16 cellular contexts compared by ENCODE assay signal in the genomic region with DNA sequence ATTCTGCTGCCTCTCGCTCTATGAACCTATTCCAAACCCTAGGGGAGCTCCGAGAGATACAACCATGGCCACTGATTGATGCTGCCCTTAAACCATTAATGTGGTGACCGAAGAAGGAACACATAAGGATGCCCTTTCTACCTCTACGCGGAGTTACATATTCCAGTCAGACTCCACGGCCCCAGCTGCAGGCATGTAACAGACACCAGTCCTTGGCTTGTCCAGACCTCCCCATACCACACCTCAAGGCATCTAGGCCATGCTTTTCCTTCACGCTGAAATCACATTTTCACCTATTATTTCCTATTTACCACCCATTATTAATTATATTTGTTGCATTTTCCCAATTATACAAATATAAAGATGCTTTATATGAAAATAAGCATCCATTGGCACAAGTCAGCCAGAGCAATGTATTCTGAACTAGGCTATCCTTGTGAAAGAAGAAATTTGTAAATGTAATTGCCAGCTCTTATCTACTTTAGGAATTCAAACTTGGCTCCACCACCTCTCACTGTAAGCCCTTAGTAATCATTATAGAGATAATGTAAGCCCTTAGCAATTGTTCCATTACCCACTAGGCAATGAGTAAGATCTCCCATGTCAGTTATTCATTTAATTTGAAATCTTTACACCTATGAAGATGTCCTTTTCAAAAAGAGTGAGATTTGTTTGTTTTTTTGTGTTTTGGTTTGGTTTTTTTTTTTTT.
A peak's percentile ranks its signal among the peaks of the same experiment; 100 is the strongest.
DNase-seq lines count a peak whose midpoint lies in the region; ATAC-seq and TF ChIP-seq lines count a peak whose summit lies in the region.
"Had no signal": no experiment of that assay in that cellular context is flagged by ENCODE, and none has a peak within 500 bp of the region (broad histone marks: within the 10 kb centered on the region; RNA-seq: fewer than 3 reads in every experiment).

No MANE protein-coding gene starts in this region.

- no peak for ATAC-seq in activated T-cell treated with anti-CD3 and anti-CD28 coated beads, Interleukin-2, amount 50 U/mL, for 72 hours (replicated peaks in 1 of 2)
- ATAC-seq: CD8-positive, alpha-beta T cell had no signal

- H3K27me3 Mint-ChIP-seq in activated T-cell treated with anti-CD3 and anti-CD28 coated beads, Interleukin-2, amount 50 U/mL, for 72 hours (ENCODE audit: low read depth) = no peaks in the 10 kb centered on the region
- H3K27me3 Mint-ChIP-seq in activated naive CD4-positive, alpha-beta T cell treated with anti-CD3 and anti-CD28 coated beads, Interleukin-2, amount 10 ng/mL, durations not matched to agents 7 days and 5 days = no peaks in the 10 kb centered on the region

- no peak overlapping the region for H3K4me3 ChIP-seq in fibroblast of the aortic adventitia (ENCODE audit: low read depth, low read length)

- peaks cover 4 to 5% of the 10 kb centered on the region in 2 donors for H3K36me3 Mint-ChIP-seq in activated T-cell treated with anti-CD3 and anti-CD28 coated beads, Interleukin-2, amount 50 U/mL, for 72 hours (ENCODE audit: insufficient read depth in 2 of 2)
- peaks cover 7% of the 10 kb centered on the region for H3K36me3 Mint-ChIP-seq in activated naive CD4-positive, alpha-beta T cell treated with anti-CD3 and anti-CD28 coated beads, Interleukin-2, amount 10 ng/mL, durations not matched to agents 7 days and 5 days
- H3K36me3 Mint-ChIP-seq: CD14-positive monocyte had no signal

- H3K4me3 Mint-ChIP-seq in activated T-cell treated with anti-CD3 and anti-CD28 coated beads, Interleukin-2, amount 50 U/mL, for 72 hours = no peak overlapping the region
- H3K4me3 Mint-ChIP-seq in activated naive CD4-positive, alpha-beta T cell treated with anti-CD3 and anti-CD28 coated beads, Interleukin-2, amount 10 ng/mL, durations not matched to agents 7 days and 5 days = no peak overlapping the region
- H3K4me3 Mint-ChIP-seq: CD14-positive monocyte; CD8-positive, alpha-beta T cell; H9 had no signal

- no peak for TF ChIP-seq CTCF in fibroblast of the aortic adventitia (IDR thresholded peaks at IDR 0.05; ENCODE audit: insufficient read depth, low read length)

- CTCF ChIA-PET in activated naive CD4-positive, alpha-beta T cell treated with anti-CD3 and anti-CD28 coated beads, Interleukin-2, amount 10 ng/mL, durations not matched to agents 7 days and 5 days (lab: Charles Lee) = no interaction called here

- peak overlapping the region; percentile 34 for H3K27ac Mint-ChIP-seq in activated T-cell treated with anti-CD3 and anti-CD28 coated beads, Interleukin-2, amount 50 U/mL, for 72 hours
- no peak overlapping the region for H3K27ac Mint-ChIP-seq in activated naive CD4-positive, alpha-beta T cell treated with anti-CD3 and anti-CD28 coated beads, Interleukin-2, amount 10 ng/mL, durations not matched to agents 7 days and 5 days
- H3K27ac Mint-ChIP-seq: CD14-positive monocyte; CD8-positive, alpha-beta T cell had no signal

- no peaks in the 10 kb centered on the region for H3K9me3 Mint-ChIP-seq in activated T-cell treated with anti-CD3 and anti-CD28 coated beads, Interleukin-2, amount 50 U/mL, for 72 hours
- peaks cover 2% of the 10 kb centered on the region for H3K9me3 Mint-ChIP-seq in activated naive CD4-positive, alpha-beta T cell treated with anti-CD3 and anti-CD28 coated beads, Interleukin-2, amount 10 ng/mL, durations not matched to agents 7 days and 5 days

- no peaks in the 10 kb centered on the region for H3K4me1 Mint-ChIP-seq in activated T-cell treated with anti-CD3 and anti-CD28 coated beads, Interleukin-2, amount 50 U/mL, for 72 hours (ENCODE audit: low read depth)
- H3K4me1 Mint-ChIP-seq in activated naive CD4-positive, alpha-beta T cell treated with anti-CD3 and anti-CD28 coated beads, Interleukin-2, amount 10 ng/mL, durations not matched to agents 7 days and 5 days = no peaks in the 10 kb centered on the region

- no peak for DNase-seq in activated T-cell treated with anti-CD3 and anti-CD28 coated beads, Interleukin-2, amount 50 U/mL, for 72 hours
- no peak for DNase-seq in activated T-cell treated with anti-CD3 and anti-CD28 coated beads, Interleukin-2, amount 50 U/mL, for 48 hours
- DNase-seq in amniotic epithelial cell (ENCODE audit: low read depth) = peak; percentile 82
- peak; percentile 86 for DNase-seq in fibroblast of the aortic adventitia (ENCODE audit: low read depth)
- peak; percentile 29 for DNase-seq in iris pigment epithelial cell (ENCODE audit: low read depth)
- DNase-seq in KBM-7 = no peak
- DNase-seq in HuH-7.5 (ENCODE audit: low spot score) = no peak
- DNase-seq in activated naive CD4-positive, alpha-beta T cell treated with anti-CD3 and anti-CD28 coated beads, Interleukin-2, amount 10 ng/mL, durations not matched to agents 7 days and 5 days = no peak
- DNase-seq: CD8-positive, alpha-beta T cell; COR-L47; DMS153; DMS79 treated with DMSO at 0.1 percent for 48 hours; EL; GOT3; H9 had no signal

- in situ Hi-C loops in KBM-7 (cut with MboI; ENCODE audit: low pct_unique_long_range_greater_than_20kb, low sequenced_read_pairs) = no loop called here

Comparison
In these comparisons a context has a peak if more than half of its experiments do, and no peak if none do; other contexts are left out.
1. DNase-seq: peak in amniotic epithelial cell (single experiment), fibroblast of the aortic adventitia (single experiment) and iris pigment epithelial cell (single experiment); none in activated T-cell treated with anti-CD3 and anti-CD28 coated beads, Interleukin-2, amount 50 U/mL, for 72 hours (0 of 2), activated T-cell treated with anti-CD3 and anti-CD28 coated beads, Interleukin-2, amount 50 U/mL, for 48 hours (0 of 2), KBM-7 (single experiment), HuH-7.5 (single experiment) and activated naive CD4-positive, alpha-beta T cell treated with anti-CD3 and anti-CD28 coated beads, Interleukin-2, amount 10 ng/mL, durations not matched to agents 7 days and 5 days (single experiment).